17 cellular contexts compared by ENCODE assay signal in the genomic region with DNA sequence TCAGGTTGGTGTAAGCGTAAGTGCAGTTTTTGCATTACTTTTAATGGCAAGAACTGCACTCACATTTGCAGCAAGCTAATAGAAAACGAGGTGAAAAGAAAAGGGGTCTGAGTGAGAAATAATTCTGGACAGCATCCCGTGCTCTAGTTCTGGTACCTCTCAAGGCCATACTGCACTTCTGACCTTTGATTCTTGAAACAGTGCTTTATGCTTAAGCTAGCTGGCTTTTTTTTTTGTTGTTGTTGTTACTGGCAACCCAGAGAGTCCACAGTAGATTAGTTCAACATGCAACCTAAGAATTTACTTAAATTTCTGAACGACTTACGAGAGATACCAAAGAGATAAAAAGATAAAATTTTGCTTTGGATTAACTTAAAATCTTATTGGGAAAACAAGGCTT.
DNase-seq lines count a peak whose midpoint lies in the region; ATAC-seq, FAIRE-seq and TF ChIP-seq lines count a peak whose summit lies in the region.
"Had no signal": no experiment of that assay in that cellular context is flagged by ENCODE, and none has a peak within 500 bp of the region (broad histone marks: within the 10 kb centered on the region; RNA-seq: fewer than 3 reads in every experiment).

No MANE protein-coding gene starts in this region.

- in situ Hi-C loops in HepG2 (cut with HindIII; ENCODE audit: extremely low pct_ligation_motif_present, low pct_unique_long_range_greater_than_20kb) = loop anchor here (10.0 kb wide), 1 partner anchor 448 kb away; no protein-coding TSS in a partner anchor

- H3K9me3 ChIP-seq in HepG2 (ENCODE audit: low read length) = no peaks in the 10 kb centered on the region
- H3K9me3 ChIP-seq in right lobe of liver = no peaks in the 10 kb centered on the region
- no peaks in the 10 kb centered on the region for H3K9me3 ChIP-seq in naive thymus-derived CD4-positive, alpha-beta T cell (ENCODE audit: control insufficient read depth in 2 of 3, low read length in 3 of 3)
- H3K9me3 ChIP-seq in Peyer's patch = no peaks in the 10 kb centered on the region
- H3K9me3 ChIP-seq: BLaER1 had no signal

- H3K36me3 ChIP-seq in HepG2 (replicated peaks in 1 of 2; ENCODE audit: control insufficient read depth in 1 of 2, insufficient read depth in 2 of 2, low read length in 2 of 2) (no peaks in the 10 kb centered on the region), right lobe of liver (no peaks in the 10 kb centered on the region), Peyer's patch (no peaks in the 10 kb centered on the region)
- H3K36me3 ChIP-seq in naive thymus-derived CD4-positive, alpha-beta T cell (ENCODE audit: control insufficient read depth in 2 of 3, insufficient read depth in 3 of 3, low read length in 3 of 3) = no peaks in the 10 kb centered on the region
- H3K36me3 ChIP-seq: BLaER1 had no signal

- POLR2A ChIA-PET in HepG2 (lab: Yijun Ruan, JAX) = no interaction called here
- POLR2A ChIA-PET in naive thymus-derived CD4-positive, alpha-beta T cell (lab: Charles Lee) = no interaction called here

- TF ChIP-seq POLR2A in HepG2 (IDR thresholded peaks at IDR 0.05; ENCODE audit: insufficient read depth in 1 of 2, low read depth in 2 of 2, low read length in 2 of 2) = no peak
- TF ChIP-seq POLR2A in right lobe of liver (IDR thresholded peaks at IDR 0.05) = no peak
- TF ChIP-seq POLR2A in Peyer's patch (IDR thresholded peaks at IDR 0.05) = no peak

- H3K4me1 ChIP-seq in HepG2 (ENCODE audit: insufficient read depth, low read length) (no peaks in the 10 kb centered on the region), right lobe of liver (no peaks in the 10 kb centered on the region), Peyer's patch (no peaks in the 10 kb centered on the region)
- H3K4me1 ChIP-seq in naive thymus-derived CD4-positive, alpha-beta T cell (ENCODE audit: control insufficient read depth in 2 of 2, insufficient read depth in 2 of 2, low read length in 2 of 2) = no peaks in the 10 kb centered on the region
- H3K4me1 ChIP-seq: BLaER1 had no signal

- FAIRE-seq in HepG2 (lab: Jason Lieb, UNC) = no peak
- FAIRE-seq: GM19239, H54 had no signal

- H3K27ac Mint-ChIP-seq in naive thymus-derived CD4-positive, alpha-beta T cell = no peak overlapping the region
- no peak overlapping the region for H3K27ac Mint-ChIP-seq in activated CD8-positive, alpha-beta memory T cell treated with anti-CD3 and anti-CD28 coated beads, Interleukin-2, amount 10 ng/mL, durations not matched to agents 7 days and 5 days
- H3K27ac Mint-ChIP-seq: CD4-positive, CD25-positive, alpha-beta regulatory T cell had no signal

- ATAC-seq in HepG2 (peak; percentile 71), right lobe of liver (no peak)
- ATAC-seq in naive thymus-derived CD4-positive, alpha-beta T cell = no peak
- no peak for ATAC-seq in activated CD8-positive, alpha-beta memory T cell treated with anti-CD3 and anti-CD28 coated beads, Interleukin-2, amount 10 ng/mL, durations not matched to agents 7 days and 5 days

- H2AFZ ChIP-seq in HepG2 (ENCODE audit: low read length) = no peak overlapping the region

- no peaks in the 10 kb centered on the region for H3K79me2 ChIP-seq in HepG2 (ENCODE audit: insufficient read depth, low read length)

- H3K36me3 Mint-ChIP-seq in naive thymus-derived CD4-positive, alpha-beta T cell = no peaks in the 10 kb centered on the region
- H3K36me3 Mint-ChIP-seq in activated CD8-positive, alpha-beta memory T cell treated with anti-CD3 and anti-CD28 coated beads, Interleukin-2, amount 10 ng/mL, durations not matched to agents 7 days and 5 days = no peaks in the 10 kb centered on the region
- H3K36me3 Mint-ChIP-seq: CD4-positive, CD25-positive, alpha-beta regulatory T cell had no signal

- 18% methylated on average over 5 of the region's 5 CpGs for WGBS in HepG2 (ENCODE audit: low lambda C conversion rate)
- 37% methylated on average over 5 of the region's 5 CpGs for WGBS in right lobe of liver (ENCODE audit: insufficient coverage, low coverage, low lambda C conversion rate, missing lambda C conversion rate)

- no peak for TF ChIP-seq RAD21 in HepG2 (CRISPR knock-in tag; IDR thresholded peaks at IDR 0.05)

- H4K20me1 ChIP-seq in HepG2 (ENCODE audit: insufficient read depth, low read length) = no peaks in the 10 kb centered on the region
- H4K20me1 ChIP-seq: BLaER1 had no signal

- intact Hi-C loops in HepG2 (cut with micrococcal nuclease; ENCODE audit: unreplicated experiment) = no loop called here
- intact Hi-C loops in right lobe of liver (cut with DNase I) = loop anchor here (10.0 kb wide), 1 partner anchor 458 kb away; no protein-coding TSS in a partner anchor
- intact Hi-C loops in naive thymus-derived CD4-positive, alpha-beta T cell (cut with micrococcal nuclease) = no loop called here

- H3K9ac ChIP-seq in HepG2 (ENCODE audit: insufficient read depth, low read depth, low read length) = no peak overlapping the region
- H3K9ac ChIP-seq: BLaER1 had no signal

- H3K4me1 Mint-ChIP-seq in naive thymus-derived CD4-positive, alpha-beta T cell = no peaks in the 10 kb centered on the region
- H3K4me1 Mint-ChIP-seq in activated CD8-positive, alpha-beta memory T cell treated with anti-CD3 and anti-CD28 coated beads, Interleukin-2, amount 10 ng/mL, durations not matched to agents 7 days and 5 days = no peaks in the 10 kb centered on the region
- H3K4me1 Mint-ChIP-seq: CD4-positive, CD25-positive, alpha-beta regulatory T cell had no signal

- peaks cover 0 to 5% (median 0%) of the 10 kb centered on the region in 5 donors for H3K27me3 Mint-ChIP-seq in naive thymus-derived CD4-positive, alpha-beta T cell
- no peaks in the 10 kb centered on the region for H3K27me3 Mint-ChIP-seq in activated CD8-positive, alpha-beta memory T cell treated with anti-CD3 and anti-CD28 coated beads, Interleukin-2, amount 10 ng/mL, durations not matched to agents 7 days and 5 days
- H3K27me3 Mint-ChIP-seq: CD4-positive, CD25-positive, alpha-beta regulatory T cell had no signal

- H3K4me3 Mint-ChIP-seq in naive thymus-derived CD4-positive, alpha-beta T cell = no peak overlapping the region
- H3K4me3 Mint-ChIP-seq in activated CD8-positive, alpha-beta memory T cell treated with anti-CD3 and anti-CD28 coated beads, Interleukin-2, amount 10 ng/mL, durations not matched to agents 7 days and 5 days = no peak overlapping the region
- H3K4me3 Mint-ChIP-seq: CD4-positive, CD25-positive, alpha-beta regulatory T cell had no signal

- TF ChIP-seq CTCF in HepG2 (CRISPR knock-in tag; IDR thresholded peaks at IDR 0.05) (no peak), right lobe of liver (IDR thresholded peaks at IDR 0.05) (no peak), choroid plexus epithelial cell (conservative IDR thresholded peaks at IDR 0.05; ENCODE audit: low read depth, low read length) (no peak), Peyer's patch (IDR thresholded peaks at IDR 0.05) (no peak)

- peak; percentile 23 for DNase-seq in HepG2 (ENCODE audit: low spot score)
- DNase-seq in right lobe of liver = no peak
- peak; percentile 15 for DNase-seq in choroid plexus epithelial cell (ENCODE audit: low read depth)
- peak; percentile 24 for DNase-seq in iris pigment epithelial cell (ENCODE audit: low read depth)
- no peak for DNase-seq in naive thymus-derived CD4-positive, alpha-beta T cell
- DNase-seq in activated CD8-positive, alpha-beta memory T cell treated with anti-CD3 and anti-CD28 coated beads, Interleukin-2, amount 10 ng/mL, durations not matched to agents 7 days and 5 days = no peak
- DNase-seq in Peyer's patch = no peak
- no peak for DNase-seq in middle frontal gyrus (ENCODE audit: extremely low spot score, low spot score)
- DNase-seq: AML-193; CD4-positive, CD25-positive, alpha-beta regulatory T cell; DMS53; GF-D8; IMR-90 had no signal

- H3K9me3 Mint-ChIP-seq in naive thymus-derived CD4-positive, alpha-beta T cell = peaks cover 0 to 8% (median 4%) of the 10 kb centered on the region in 11 donors
- peaks cover 2% of the 10 kb centered on the region for H3K9me3 Mint-ChIP-seq in activated CD8-positive, alpha-beta memory T cell treated with anti-CD3 and anti-CD28 coated beads, Interleukin-2, amount 10 ng/mL, durations not matched to agents 7 days and 5 days (ENCODE audit: low read depth)

- no TSS peak for BruUV-seq in HepG2 (replicated peaks; lab: Mats Ljungman, UMichigan)

- H3K27me3 ChIP-seq in HepG2 (ENCODE audit: control insufficient read depth in 1 of 2, insufficient read depth in 2 of 2, low read length in 2 of 2) (no peaks in the 10 kb centered on the region), right lobe of liver (no peaks in the 10 kb centered on the region), Peyer's patch (no peaks in the 10 kb centered on the region)
- no peaks in the 10 kb centered on the region for H3K27me3 ChIP-seq in naive thymus-derived CD4-positive, alpha-beta T cell (ENCODE audit: control insufficient read depth in 2 of 2, insufficient read depth in 2 of 2, low read length in 2 of 2)
- H3K27me3 ChIP-seq: BLaER1 had no signal

- H3K4me3 ChIP-seq in HepG2 (replicated peaks in 1 of 3; ENCODE audit: insufficient read depth in 1 of 3, low read depth in 2 of 3, low read length in 3 of 3) (no peak overlapping the region), right lobe of liver (no peak overlapping the region), choroid plexus epithelial cell (ENCODE audit: low read depth, low read length) (no peak overlapping the region), Peyer's patch (no peak overlapping the region)
- H3K4me3 ChIP-seq in naive thymus-derived CD4-positive, alpha-beta T cell (ENCODE audit: low read length) = no peak overlapping the region
- H3K4me3 ChIP-seq: BLaER1 had no signal

- TF ChIP-seq EP300 in HepG2 (IDR thresholded peaks at IDR 0.05; ENCODE audit: low read depth in 2 of 2, low read length in 2 of 2) = no peak
- TF ChIP-seq EP300 in HepG2 (CRISPR knock-in tag; IDR thresholded peaks at IDR 0.05; ENCODE audit: borderline replicate concordance) = no peak

- H3K27ac ChIP-seq in HepG2 (ENCODE audit: extremely low read length, insufficient read depth, low read length) (no peak overlapping the region), right lobe of liver (no peak overlapping the region), Peyer's patch (no peak overlapping the region)
- no peak overlapping the region for H3K27ac ChIP-seq in naive thymus-derived CD4-positive, alpha-beta T cell (ENCODE audit: low read depth, low read length)
- H3K27ac ChIP-seq: 22Rv1, BLaER1 had no signal

- H3K4me2 ChIP-seq in HepG2 (ENCODE audit: low read depth, low read length) = no peak overlapping the region
- H3K4me2 ChIP-seq: BLaER1 had no signal

- CTCF ChIA-PET in HepG2 (lab: Yijun Ruan, JAX; ENCODE audit: low intra/inter-chr PET ratio, low total read pairs) = interaction anchor here (1.3 kb wide), 1 partner anchor 454 kb away, joined by 4 read pairs; no protein-coding TSS in a partner anchor
- CTCF ChIA-PET in naive thymus-derived CD4-positive, alpha-beta T cell (lab: Charles Lee) = no interaction called here
- CTCF ChIA-PET in activated CD8-positive, alpha-beta memory T cell treated with anti-CD3 and anti-CD28 coated beads, Interleukin-2, amount 10 ng/mL, durations not matched to agents 7 days and 5 days (lab: Charles Lee) = no interaction called here

TF ChIP-seq in HepG2, 621 proteins besides CTCF, POLR2A, EP300 and RAD21 (continues in another document):
- TF ChIP-seq CENPX (CRISPR knock-in tag; IDR thresholded peaks at IDR 0.05) = no peak

Comparison
In these comparisons a context has a peak if more than half of its experiments do, and no peak if none do; other contexts are left out.
1. DNase-seq: peak in HepG2 (single experiment), choroid plexus epithelial cell (single experiment) and iris pigment epithelial cell (single experiment); none in right lobe of liver (0 of 3), naive thymus-derived CD4-positive, alpha-beta T cell (0 of 9), activated CD8-positive, alpha-beta memory T cell treated with anti-CD3 and anti-CD28 coated beads, Interleukin-2, amount 10 ng/mL, durations not matched to agents 7 days and 5 days (single experiment), Peyer's patch (0 of 3) and middle frontal gyrus (single experiment).
2. intact Hi-C loops: an anchor here in right lobe of liver (10.0 kb wide); none called in HepG2 and naive thymus-derived CD4-positive, alpha-beta T cell.